ENCODE assay signal across 1 cellular context in the genomic region with DNA sequence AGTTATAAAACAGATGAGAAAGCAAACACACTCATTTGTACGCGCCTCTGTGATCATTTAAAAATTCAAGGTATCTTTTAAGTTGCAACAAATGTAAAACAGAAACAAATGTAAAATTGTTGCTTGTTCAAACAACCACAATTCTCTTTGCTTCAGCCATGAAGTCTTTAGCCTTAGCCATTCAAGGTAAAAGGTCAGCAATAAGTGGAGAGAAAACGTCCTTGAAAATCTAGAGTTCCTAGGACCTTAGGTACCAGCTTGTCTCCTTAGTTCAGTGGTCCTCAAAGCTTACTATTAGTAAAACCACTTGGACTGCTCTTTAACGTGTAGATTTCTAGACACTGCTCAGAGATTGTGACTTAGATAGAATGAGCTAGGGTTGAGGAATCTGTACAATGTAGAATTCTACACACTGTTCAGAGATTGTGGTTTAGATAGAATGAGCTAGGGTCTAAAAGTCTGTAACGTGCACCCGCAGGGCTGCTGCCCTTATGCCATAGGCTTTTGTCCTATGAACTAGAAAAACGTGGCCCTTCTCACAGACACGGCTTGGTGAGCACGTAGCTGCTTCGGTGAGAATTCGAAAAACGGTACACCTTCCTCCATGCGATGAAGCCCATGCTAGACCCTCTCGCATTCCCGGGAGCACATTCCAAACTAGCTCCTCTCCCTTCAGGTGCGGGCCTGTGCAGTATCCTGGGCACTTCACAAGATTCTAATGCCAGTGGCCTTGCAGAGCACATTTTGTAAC.
TF ChIP-seq lines count a peak whose summit lies in the region.

No MANE protein-coding gene starts in this region.

TF ChIP-seq in HepG2, 621 proteins besides CTCF, POLR2A, EP300 and RAD21 (continued from another document and continues in another):
- TF ChIP-seq FOXK1 (CRISPR knock-in tag; IDR thresholded peaks at IDR 0.05; ENCODE audit: borderline replicate concordance, low read depth): no peak
- TF ChIP-seq ZNF367 (CRISPR knock-in tag; IDR thresholded peaks at IDR 0.05; ENCODE audit: borderline replicate concordance): no peak
- TF ChIP-seq, protein P1, sequence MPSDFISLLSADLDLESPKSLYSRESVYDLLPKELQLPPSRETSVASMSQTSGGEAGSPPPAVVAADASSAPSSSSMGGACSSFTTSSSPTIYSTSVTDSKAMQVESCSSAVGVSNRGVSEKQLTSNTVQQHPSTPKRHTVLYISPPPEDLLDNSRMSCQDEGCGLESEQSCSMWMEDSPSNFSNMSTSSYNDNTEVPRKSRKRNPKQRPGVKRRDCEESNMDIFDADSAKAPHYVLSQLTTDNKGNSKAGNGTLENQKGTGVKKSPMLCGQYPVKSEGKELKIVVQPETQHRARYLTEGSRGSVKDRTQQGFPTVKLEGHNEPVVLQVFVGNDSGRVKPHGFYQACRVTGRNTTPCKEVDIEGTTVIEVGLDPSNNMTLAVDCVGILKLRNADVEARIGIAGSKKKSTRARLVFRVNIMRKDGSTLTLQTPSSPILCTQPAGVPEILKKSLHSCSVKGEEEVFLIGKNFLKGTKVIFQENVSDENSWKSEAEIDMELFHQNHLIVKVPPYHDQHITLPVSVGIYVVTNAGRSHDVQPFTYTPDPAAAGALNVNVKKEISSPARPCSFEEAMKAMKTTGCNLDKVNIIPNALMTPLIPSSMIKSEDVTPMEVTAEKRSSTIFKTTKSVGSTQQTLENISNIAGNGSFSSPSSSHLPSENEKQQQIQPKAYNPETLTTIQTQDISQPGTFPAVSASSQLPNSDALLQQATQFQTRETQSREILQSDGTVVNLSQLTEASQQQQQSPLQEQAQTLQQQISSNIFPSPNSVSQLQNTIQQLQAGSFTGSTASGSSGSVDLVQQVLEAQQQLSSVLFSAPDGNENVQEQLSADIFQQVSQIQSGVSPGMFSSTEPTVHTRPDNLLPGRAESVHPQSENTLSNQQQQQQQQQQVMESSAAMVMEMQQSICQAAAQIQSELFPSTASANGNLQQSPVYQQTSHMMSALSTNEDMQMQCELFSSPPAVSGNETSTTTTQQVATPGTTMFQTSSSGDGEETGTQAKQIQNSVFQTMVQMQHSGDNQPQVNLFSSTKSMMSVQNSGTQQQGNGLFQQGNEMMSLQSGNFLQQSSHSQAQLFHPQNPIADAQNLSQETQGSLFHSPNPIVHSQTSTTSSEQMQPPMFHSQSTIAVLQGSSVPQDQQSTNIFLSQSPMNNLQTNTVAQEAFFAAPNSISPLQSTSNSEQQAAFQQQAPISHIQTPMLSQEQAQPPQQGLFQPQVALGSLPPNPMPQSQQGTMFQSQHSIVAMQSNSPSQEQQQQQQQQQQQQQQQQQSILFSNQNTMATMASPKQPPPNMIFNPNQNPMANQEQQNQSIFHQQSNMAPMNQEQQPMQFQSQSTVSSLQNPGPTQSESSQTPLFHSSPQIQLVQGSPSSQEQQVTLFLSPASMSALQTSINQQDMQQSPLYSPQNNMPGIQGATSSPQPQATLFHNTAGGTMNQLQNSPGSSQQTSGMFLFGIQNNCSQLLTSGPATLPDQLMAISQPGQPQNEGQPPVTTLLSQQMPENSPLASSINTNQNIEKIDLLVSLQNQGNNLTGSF (CRISPR knock-in tag; IDR thresholded peaks at IDR 0.05): no peak
- no peak for TF ChIP-seq NR2C2 (CRISPR knock-in tag; IDR thresholded peaks at IDR 0.05; ENCODE audit: borderline replicate concordance)
- TF ChIP-seq, protein P2, sequence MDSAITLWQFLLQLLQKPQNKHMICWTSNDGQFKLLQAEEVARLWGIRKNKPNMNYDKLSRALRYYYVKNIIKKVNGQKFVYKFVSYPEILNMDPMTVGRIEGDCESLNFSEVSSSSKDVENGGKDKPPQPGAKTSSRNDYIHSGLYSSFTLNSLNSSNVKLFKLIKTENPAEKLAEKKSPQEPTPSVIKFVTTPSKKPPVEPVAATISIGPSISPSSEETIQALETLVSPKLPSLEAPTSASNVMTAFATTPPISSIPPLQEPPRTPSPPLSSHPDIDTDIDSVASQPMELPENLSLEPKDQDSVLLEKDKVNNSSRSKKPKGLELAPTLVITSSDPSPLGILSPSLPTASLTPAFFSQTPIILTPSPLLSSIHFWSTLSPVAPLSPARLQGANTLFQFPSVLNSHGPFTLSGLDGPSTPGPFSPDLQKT (CRISPR knock-in tag; IDR thresholded peaks at IDR 0.05; ENCODE audit: borderline replicate concordance): no peak
- TF ChIP-seq, protein P3, sequence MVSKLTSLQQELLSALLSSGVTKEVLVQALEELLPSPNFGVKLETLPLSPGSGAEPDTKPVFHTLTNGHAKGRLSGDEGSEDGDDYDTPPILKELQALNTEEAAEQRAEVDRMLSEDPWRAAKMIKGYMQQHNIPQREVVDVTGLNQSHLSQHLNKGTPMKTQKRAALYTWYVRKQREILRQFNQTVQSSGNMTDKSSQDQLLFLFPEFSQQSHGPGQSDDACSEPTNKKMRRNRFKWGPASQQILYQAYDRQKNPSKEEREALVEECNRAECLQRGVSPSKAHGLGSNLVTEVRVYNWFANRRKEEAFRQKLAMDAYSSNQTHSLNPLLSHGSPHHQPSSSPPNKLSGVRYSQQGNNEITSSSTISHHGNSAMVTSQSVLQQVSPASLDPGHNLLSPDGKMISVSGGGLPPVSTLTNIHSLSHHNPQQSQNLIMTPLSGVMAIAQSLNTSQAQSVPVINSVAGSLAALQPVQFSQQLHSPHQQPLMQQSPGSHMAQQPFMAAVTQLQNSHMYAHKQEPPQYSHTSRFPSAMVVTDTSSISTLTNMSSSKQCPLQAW (CRISPR knock-in tag; IDR thresholded peaks at IDR 0.05): 0 out of 2 replicates have a peak, but pooled peaks have one; percentile 38
- no peak for TF ChIP-seq SIN3A (IDR thresholded peaks at IDR 0.05; ENCODE audit: borderline replicate concordance, low read depth, low read length)
- TF ChIP-seq EEA1 (CRISPR knock-in tag; IDR thresholded peaks at IDR 0.05; ENCODE audit: borderline replicate concordance): peak; percentile 53; the same call in 1 of the 2 replicates
- no peak for TF ChIP-seq KAT8 (CRISPR knock-in tag; IDR thresholded peaks at IDR 0.05)
- TF ChIP-seq, protein P4, sequence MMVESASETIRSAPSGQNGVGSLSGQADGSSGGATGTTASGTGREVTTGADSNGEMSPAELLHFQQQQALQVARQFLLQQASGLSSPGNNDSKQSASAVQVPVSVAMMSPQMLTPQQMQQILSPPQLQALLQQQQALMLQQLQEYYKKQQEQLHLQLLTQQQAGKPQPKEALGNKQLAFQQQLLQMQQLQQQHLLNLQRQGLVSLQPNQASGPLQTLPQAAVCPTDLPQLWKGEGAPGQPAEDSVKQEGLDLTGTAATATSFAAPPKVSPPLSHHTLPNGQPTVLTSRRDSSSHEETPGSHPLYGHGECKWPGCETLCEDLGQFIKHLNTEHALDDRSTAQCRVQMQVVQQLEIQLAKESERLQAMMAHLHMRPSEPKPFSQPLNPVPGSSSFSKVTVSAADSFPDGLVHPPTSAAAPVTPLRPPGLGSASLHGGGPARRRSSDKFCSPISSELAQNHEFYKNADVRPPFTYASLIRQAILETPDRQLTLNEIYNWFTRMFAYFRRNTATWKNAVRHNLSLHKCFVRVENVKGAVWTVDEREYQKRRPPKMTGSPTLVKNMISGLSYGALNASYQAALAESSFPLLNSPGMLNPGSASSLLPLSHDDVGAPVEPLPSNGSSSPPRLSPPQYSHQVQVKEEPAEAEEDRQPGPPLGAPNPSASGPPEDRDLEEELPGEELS (CRISPR knock-in tag; IDR thresholded peaks at IDR 0.05): no peak
- no peak for TF ChIP-seq ZNF629 (CRISPR knock-in tag; conservative IDR thresholded peaks at IDR 0.05)
- TF ChIP-seq, protein P5, sequence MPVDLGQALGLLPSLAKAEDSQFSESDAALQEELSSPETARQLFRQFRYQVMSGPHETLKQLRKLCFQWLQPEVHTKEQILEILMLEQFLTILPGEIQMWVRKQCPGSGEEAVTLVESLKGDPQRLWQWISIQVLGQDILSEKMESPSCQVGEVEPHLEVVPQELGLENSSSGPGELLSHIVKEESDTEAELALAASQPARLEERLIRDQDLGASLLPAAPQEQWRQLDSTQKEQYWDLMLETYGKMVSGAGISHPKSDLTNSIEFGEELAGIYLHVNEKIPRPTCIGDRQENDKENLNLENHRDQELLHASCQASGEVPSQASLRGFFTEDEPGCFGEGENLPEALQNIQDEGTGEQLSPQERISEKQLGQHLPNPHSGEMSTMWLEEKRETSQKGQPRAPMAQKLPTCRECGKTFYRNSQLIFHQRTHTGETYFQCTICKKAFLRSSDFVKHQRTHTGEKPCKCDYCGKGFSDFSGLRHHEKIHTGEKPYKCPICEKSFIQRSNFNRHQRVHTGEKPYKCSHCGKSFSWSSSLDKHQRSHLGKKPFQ (CRISPR knock-in tag; IDR thresholded peaks at IDR 0.05; ENCODE audit: insufficient replicate concordance): peak; percentile 39
- no peak for TF ChIP-seq ZZZ3 (CRISPR knock-in tag; IDR thresholded peaks at IDR 0.05; ENCODE audit: borderline replicate concordance)
- TF ChIP-seq, protein P6, sequence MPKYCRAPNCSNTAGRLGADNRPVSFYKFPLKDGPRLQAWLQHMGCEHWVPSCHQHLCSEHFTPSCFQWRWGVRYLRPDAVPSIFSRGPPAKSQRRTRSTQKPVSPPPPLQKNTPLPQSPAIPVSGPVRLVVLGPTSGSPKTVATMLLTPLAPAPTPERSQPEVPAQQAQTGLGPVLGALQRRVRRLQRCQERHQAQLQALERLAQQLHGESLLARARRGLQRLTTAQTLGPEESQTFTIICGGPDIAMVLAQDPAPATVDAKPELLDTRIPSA (CRISPR knock-in tag; IDR thresholded peaks at IDR 0.05; ENCODE audit: borderline replicate concordance): no peak
- TF ChIP-seq, protein P7, sequence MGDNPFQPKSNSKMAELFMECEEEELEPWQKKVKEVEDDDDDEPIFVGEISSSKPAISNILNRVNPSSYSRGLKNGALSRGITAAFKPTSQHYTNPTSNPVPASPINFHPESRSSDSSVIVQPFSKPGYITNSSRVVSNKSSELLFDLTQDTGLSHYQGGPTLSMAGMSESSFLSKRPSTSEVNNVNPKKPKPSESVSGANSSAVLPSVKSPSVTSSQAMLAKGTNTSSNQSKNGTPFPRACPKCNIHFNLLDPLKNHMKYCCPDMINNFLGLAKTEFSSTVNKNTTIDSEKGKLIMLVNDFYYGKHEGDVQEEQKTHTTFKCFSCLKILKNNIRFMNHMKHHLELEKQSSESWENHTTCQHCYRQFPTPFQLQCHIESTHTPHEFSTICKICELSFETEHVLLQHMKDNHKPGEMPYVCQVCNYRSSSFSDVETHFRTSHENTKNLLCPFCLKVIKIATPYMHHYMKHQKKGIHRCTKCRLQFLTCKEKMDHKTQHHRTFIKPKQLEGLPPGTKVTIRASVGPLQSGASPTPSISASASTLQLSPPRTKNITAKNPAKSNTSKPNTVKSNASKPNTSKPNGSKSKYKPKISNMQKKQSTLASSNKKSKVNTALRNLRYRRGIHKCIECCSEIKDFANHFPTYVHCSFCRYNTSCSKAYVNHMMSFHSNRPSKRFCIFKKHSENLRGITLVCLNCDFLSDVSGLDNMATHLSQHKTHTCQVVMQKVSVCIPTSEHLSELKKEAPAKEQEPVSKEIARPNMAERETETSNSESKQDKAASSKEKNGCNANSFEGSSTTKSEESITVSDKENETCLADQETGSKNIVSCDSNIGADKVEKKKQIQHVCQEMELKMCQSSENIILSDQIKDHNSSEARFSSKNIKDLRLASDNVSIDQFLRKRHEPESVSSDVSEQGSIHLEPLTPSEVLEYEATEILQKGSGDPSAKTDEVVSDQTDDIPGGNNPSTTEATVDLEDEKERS (CRISPR knock-in tag; IDR thresholded peaks at IDR 0.05): no peak
- no peak for TF ChIP-seq KLF9 (CRISPR knock-in tag; IDR thresholded peaks at IDR 0.05; ENCODE audit: low read depth)
- no peak for TF ChIP-seq BRD4 (CRISPR knock-in tag; IDR thresholded peaks at IDR 0.05)
- TF ChIP-seq ZFP41 (CRISPR knock-in tag; IDR thresholded peaks at IDR 0.05; ENCODE audit: borderline replicate concordance): no peak
- no peak for TF ChIP-seq FOXC1 (CRISPR knock-in tag; IDR thresholded peaks at IDR 0.05; ENCODE audit: borderline replicate concordance)
- TF ChIP-seq SOX6 (IDR thresholded peaks at IDR 0.05): no peak
- TF ChIP-seq SOX6 (CRISPR knock-in tag; IDR thresholded peaks at IDR 0.05): peak; percentile 39; the same call in 1 of the 2 replicates
- TF ChIP-seq ZSCAN9 (CRISPR knock-in tag; IDR thresholded peaks at IDR 0.05; ENCODE audit: borderline replicate concordance): no peak
- TF ChIP-seq ZC3H13 (CRISPR knock-in tag; IDR thresholded peaks at IDR 0.05): no peak
- TF ChIP-seq, protein P8, sequence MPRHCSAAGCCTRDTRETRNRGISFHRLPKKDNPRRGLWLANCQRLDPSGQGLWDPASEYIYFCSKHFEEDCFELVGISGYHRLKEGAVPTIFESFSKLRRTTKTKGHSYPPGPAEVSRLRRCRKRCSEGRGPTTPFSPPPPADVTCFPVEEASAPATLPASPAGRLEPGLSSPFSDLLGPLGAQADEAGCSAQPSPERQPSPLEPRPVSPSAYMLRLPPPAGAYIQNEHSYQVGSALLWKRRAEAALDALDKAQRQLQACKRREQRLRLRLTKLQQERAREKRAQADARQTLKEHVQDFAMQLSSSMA (CRISPR knock-in tag; IDR thresholded peaks at IDR 0.05): no peak
- TF ChIP-seq MXD4 (CRISPR knock-in tag; IDR thresholded peaks at IDR 0.05): no peak
- TF ChIP-seq, protein P9, sequence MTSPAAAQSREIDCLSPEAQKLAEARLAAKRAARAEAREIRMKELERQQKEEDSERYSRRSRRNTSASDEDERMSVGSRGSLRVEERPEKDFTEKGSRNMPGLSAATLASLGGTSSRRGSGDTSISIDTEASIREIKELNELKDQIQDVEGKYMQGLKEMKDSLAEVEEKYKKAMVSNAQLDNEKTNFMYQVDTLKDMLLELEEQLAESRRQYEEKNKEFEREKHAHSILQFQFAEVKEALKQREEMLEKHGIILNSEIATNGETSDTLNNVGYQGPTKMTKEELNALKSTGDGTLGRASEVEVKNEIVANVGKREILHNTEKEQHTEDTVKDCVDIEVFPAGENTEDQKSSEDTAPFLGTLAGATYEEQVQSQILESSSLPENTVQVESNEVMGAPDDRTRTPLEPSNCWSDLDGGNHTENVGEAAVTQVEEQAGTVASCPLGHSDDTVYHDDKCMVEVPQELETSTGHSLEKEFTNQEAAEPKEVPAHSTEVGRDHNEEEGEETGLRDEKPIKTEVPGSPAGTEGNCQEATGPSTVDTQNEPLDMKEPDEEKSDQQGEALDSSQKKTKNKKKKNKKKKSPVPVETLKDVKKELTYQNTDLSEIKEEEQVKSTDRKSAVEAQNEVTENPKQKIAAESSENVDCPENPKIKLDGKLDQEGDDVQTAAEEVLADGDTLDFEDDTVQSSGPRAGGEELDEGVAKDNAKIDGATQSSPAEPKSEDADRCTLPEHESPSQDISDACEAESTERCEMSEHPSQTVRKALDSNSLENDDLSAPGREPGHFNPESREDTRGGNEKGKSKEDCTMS (CRISPR knock-in tag; conservative IDR thresholded peaks at IDR 0.05): no peak
- no peak for TF ChIP-seq RELA (CRISPR knock-in tag; IDR thresholded peaks at IDR 0.05)
- no peak for TF ChIP-seq MTF2 (CRISPR knock-in tag; IDR thresholded peaks at IDR 0.05; ENCODE audit: borderline replicate concordance)
- TF ChIP-seq SOX13 (IDR thresholded peaks at IDR 0.05): no peak
- 0 out of 4 replicates have a peak, but pooled peaks of 1 of the 2 experiments have one; percentile 16 for TF ChIP-seq SOX13 (CRISPR knock-in tag; conservative IDR thresholded peaks at IDR 0.05 in 1 of 2, IDR thresholded peaks at IDR 0.05 in 1 of 2)
- TF ChIP-seq RARA (CRISPR knock-in tag; IDR thresholded peaks at IDR 0.05): no peak
